Comparison of ENCODE assay signal across 9 cellular contexts in the genomic region with DNA sequence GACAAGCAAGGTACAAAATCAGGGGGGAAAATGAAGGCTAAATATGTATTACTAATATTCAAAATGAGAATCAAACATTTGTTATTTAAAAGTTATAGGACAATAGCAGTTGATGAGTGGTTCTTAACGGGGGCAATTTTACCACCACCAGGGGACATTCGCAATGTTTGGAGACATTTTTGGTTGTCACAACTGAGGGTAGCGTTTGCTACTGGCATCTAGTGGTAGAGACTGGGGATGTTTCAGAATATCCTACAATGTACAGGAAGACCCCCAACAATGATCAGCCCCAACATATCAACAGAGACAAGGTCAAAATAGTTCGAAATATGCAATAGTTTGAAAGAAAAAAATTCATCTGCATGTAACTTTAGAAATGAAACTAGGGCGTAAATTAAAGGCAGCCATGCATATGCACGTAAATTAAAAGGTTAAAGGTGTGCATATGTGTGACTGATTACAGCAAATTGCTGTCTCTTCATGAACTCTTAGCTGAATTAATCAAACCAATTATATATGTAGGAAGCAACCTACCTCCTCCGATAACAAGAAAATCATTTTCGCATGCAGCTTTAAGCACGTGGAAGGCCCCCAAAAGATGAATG.
DNase-seq lines count a peak whose midpoint lies in the region; ATAC-seq and TF ChIP-seq lines count a peak whose summit lies in the region.
"Had no signal": no experiment of that assay in that cellular context is flagged by ENCODE, and none has a peak within 500 bp of the region (broad histone marks: within the 10 kb centered on the region; RNA-seq: fewer than 3 reads in every experiment).

No MANE protein-coding gene starts in this region.

- TF ChIP-seq CTCF in AG04449 (IDR thresholded peaks at IDR 0.05; ENCODE audit: insufficient read depth, low read length, missing control alignments) (peak; percentile 49), HFFc6 (IDR thresholded peaks at IDR 0.05) (peak; percentile 79), esophagus squamous epithelium (IDR thresholded peaks at IDR 0.05) (peak in 5 of 6 experiments; percentile 13 to 53 (median 34)), smooth muscle cell (IDR thresholded peaks at IDR 0.05; ENCODE audit: borderline replicate concordance, insufficient read depth, poor library complexity, severe bottlenecking) (peak; percentile 37)

- H3K9me3 Mint-ChIP-seq in HFFc6, result no peaks in the 10 kb centered on the region
- H3K9me3 Mint-ChIP-seq: immature natural killer cell had no signal

- DNase-seq in AG04449 (ENCODE audit: low read depth, low spot score) (no peak), GDM1 (lab: John Stamatoyannopoulos, UW) (peak; percentile 8), HFFc6 (peak; percentile 3), OCI-M1 (lab: John Stamatoyannopoulos, UW) (peak; percentile 62), esophagus squamous epithelium (lab: John Stamatoyannopoulos, UW) (no peak), smooth muscle cell (lab: John Stamatoyannopoulos, UW; ENCODE audit: unreplicated experiment) (no peak), C1 segment of cervical spinal cord (lab: John Stamatoyannopoulos, UW) (no peak)

- no peak overlapping the region for H3K27ac Mint-ChIP-seq in HFFc6
- H3K27ac Mint-ChIP-seq: immature natural killer cell had no signal

- WGBS in esophagus squamous epithelium, 2 donors, result 53 to 57% methylated on average over 9 of the region's 9 CpGs
- 62% methylated on average over 9 of the region's 9 CpGs for WGBS in smooth muscle cell (ENCODE audit: low lambda C conversion rate)

- H3K9me3 ChIP-seq in esophagus squamous epithelium (no peaks in the 10 kb centered on the region), smooth muscle cell (replicated peaks; ENCODE audit: low read depth) (no peaks in the 10 kb centered on the region)

- no peak overlapping the region for H3K9ac ChIP-seq in smooth muscle cell (ENCODE audit: low read depth)

- intact Hi-C loops in esophagus squamous epithelium (cut with DNase I), result loop anchor here (10.0 kb wide), 1 partner anchor 192 kb away; no protein-coding TSS in a partner anchor

- no peak overlapping the region for H3K4me3 Mint-ChIP-seq in HFFc6
- H3K4me3 Mint-ChIP-seq: immature natural killer cell had no signal

- H3K4me3 ChIP-seq in AG04449 (ENCODE audit: low read depth, low read length), result no peak overlapping the region
- no peak overlapping the region for H3K4me3 ChIP-seq in esophagus squamous epithelium
- H3K4me3 ChIP-seq in smooth muscle cell, result no peak overlapping the region

- H3K4me2 ChIP-seq in smooth muscle cell, result no peak overlapping the region

- H3K36me3 ChIP-seq in esophagus squamous epithelium, result no peaks in the 10 kb centered on the region
- H3K36me3 ChIP-seq in smooth muscle cell (ENCODE audit: low read depth), result no peaks in the 10 kb centered on the region

- H3K36me3 Mint-ChIP-seq in HFFc6 (ENCODE audit: low read depth), result no peaks in the 10 kb centered on the region
- H3K36me3 Mint-ChIP-seq: immature natural killer cell had no signal

- H3K4me1 ChIP-seq in esophagus squamous epithelium, result no peaks in the 10 kb centered on the region
- no peaks in the 10 kb centered on the region for H3K4me1 ChIP-seq in smooth muscle cell (ENCODE audit: low read depth)

- POLR2A ChIA-PET in AG04449 (lab: Yijun Ruan, JAX), result no interaction called here

- no peaks in the 10 kb centered on the region for H4K20me1 ChIP-seq in smooth muscle cell (ENCODE audit: low read depth)

- H3K27me3 Mint-ChIP-seq in HFFc6 (ENCODE audit: insufficient read depth), result peaks cover 3% of the 10 kb centered on the region; the same call in 1 of the 2 replicates

- H2AFZ ChIP-seq in smooth muscle cell (ENCODE audit: low read depth), result no peak overlapping the region

- no peak for ATAC-seq in HG03095 (IDR thresholded peaks at IDR 0.05; ENCODE audit: unreplicated experiment)

- H3K4me1 Mint-ChIP-seq in HFFc6 (ENCODE audit: low read depth), result no peaks in the 10 kb centered on the region
- H3K4me1 Mint-ChIP-seq: immature natural killer cell had no signal

- H3K27me3 ChIP-seq in esophagus squamous epithelium (no peaks in the 10 kb centered on the region), smooth muscle cell (ENCODE audit: low read depth) (no peaks in the 10 kb centered on the region)

- H3K79me2 ChIP-seq in smooth muscle cell (ENCODE audit: low read depth), result no peaks in the 10 kb centered on the region

- TF ChIP-seq POLR2A in esophagus squamous epithelium (IDR thresholded peaks at IDR 0.05), result no peak

- H3K27ac ChIP-seq in esophagus squamous epithelium (no peak overlapping the region), smooth muscle cell (ENCODE audit: low read depth) (no peak overlapping the region)

- CTCF ChIA-PET in AG04449 (lab: Yijun Ruan, JAX), result interaction anchor here (0.6 to 10.5 kb wide), 12 partner anchors 7 to 676 kb away, joined by 3 to 214 read pairs (median 4); no protein-coding TSS in a partner anchor

- H3F3A ChIP-seq in smooth muscle cell (ENCODE audit: low read depth), result no peaks in the 10 kb centered on the region

Comparison
In these comparisons a context has a peak if more than half of its experiments do, and no peak if none do; other contexts are left out.
1. DNase-seq: peak in GDM1 (single experiment), HFFc6 (single experiment) and OCI-M1 (single experiment); none in AG04449 (single experiment), esophagus squamous epithelium (single experiment), smooth muscle cell (single experiment) and C1 segment of cervical spinal cord (0 of 14).
2. Peak in every context shown above with its lines, with median percentiles within 50 percentile points of each other: CTCF ChIP-seq.